Comparison of ENCODE assay signal across 8 cellular contexts in the genomic region with DNA sequence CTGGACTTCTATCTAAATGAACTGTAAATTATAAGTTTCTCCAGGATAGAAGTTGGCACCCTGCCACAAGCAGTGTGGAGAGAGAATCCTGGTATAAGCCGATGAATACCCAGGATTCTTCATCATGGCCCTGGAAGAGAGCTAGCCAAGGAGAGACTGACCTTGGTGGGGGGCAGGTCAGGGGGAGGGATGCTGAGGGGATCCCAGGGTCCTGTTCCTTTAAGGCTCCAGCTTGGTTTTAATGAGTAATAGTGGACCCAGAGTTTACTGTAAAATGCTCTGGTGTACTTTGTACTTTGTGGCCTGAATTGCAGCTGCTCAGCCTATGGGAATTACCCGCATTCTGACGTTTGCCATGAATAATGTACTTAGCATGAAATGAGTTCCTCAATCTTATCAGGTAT. TPM values are rescaled to one million over a fixed set of nuclear protein-coding genes. Genes with fewer than 3 reads are reported as not detected.
DNase-seq lines count a peak whose midpoint lies in the region; ATAC-seq lines count a peak whose summit lies in the region.

No MANE protein-coding gene starts in this region.

- intact Hi-C loops in posterior vena cava (cut with DNase I), result no loop called here

- DNase-seq in NCI-H510A treated with DMSO at 0.1 percent for 48 hours (lab: John Stamatoyannopoulos, UW), result peak; percentile 26
- no peak for DNase-seq in NCI-H510A (lab: John Stamatoyannopoulos, UW)
- peak; percentile 45 for DNase-seq in fibroblast of gingiva (ENCODE audit: low read depth)
- no peak for DNase-seq in retina
- DNase-seq in stimulated activated naive CD8-positive, alpha-beta T cell treated with anti-CD3 and anti-CD28 coated beads, Interleukin-15, Interleukin-2, amounts not matched to agents 100 U/mL and 50 U/mL, for 24 hours, result no peak
- DNase-seq in posterior vena cava (ENCODE audit: low spot score), result no peak
- no peak for DNase-seq in HK-2 (ENCODE audit: unreplicated experiment)

- ATAC-seq in HG03558 (IDR thresholded peaks at IDR 0.05; ENCODE audit: extremely low read depth, unreplicated experiment), result peak; percentile 37
- no peak for ATAC-seq in stimulated activated naive CD8-positive, alpha-beta T cell treated with anti-CD3 and anti-CD28 coated beads, Interleukin-15, Interleukin-2, amounts not matched to agents 100 U/mL and 50 U/mL, for 24 hours

RNA-seq across cellular contexts. Expression of a gene that starts 16.9 kb away (rescaled TPM):
- total RNA-seq in posterior vena cava, result not detected

Comparison
In these comparisons a context has a peak if more than half of its experiments do, and no peak if none do; other contexts are left out.
1. DNase-seq: peak in NCI-H510A treated with DMSO at 0.1 percent for 48 hours (single experiment) and fibroblast of gingiva (single experiment); none in NCI-H510A (single experiment), retina (single experiment), stimulated activated naive CD8-positive, alpha-beta T cell treated with anti-CD3 and anti-CD28 coated beads, Interleukin-15, Interleukin-2, amounts not matched to agents 100 U/mL and 50 U/mL, for 24 hours (single experiment), posterior vena cava (single experiment) and HK-2 (single experiment).